In genomic region chr1:11501906-11502485, GRCh38 we compare ENCODE assay signal across 24 cellular contexts. TPM values are rescaled to one million over a fixed set of nuclear protein-coding genes. Genes with fewer than 3 reads are reported as not detected.
DNase-seq lines count a peak whose midpoint lies in the region; ATAC-seq and TF ChIP-seq lines count a peak whose summit lies in the region.
"Had no signal": no experiment of that assay in that cellular context is flagged by ENCODE, and none has a peak within 500 bp of the region (broad histone marks: within the 10 kb centered on the region; RNA-seq: fewer than 3 reads in every experiment).

No MANE protein-coding gene starts in this region.

- H3K4me3 ChIP-seq in OCI-LY7 (ENCODE audit: low read depth, low read length, poor library complexity, severe bottlenecking) = no peak overlapping the region
- H3K4me3 ChIP-seq: suprapubic skin had no signal

- H3K4me1 Mint-ChIP-seq in activated CD4-positive, alpha-beta T cell treated with anti-CD3 and anti-CD28 coated beads, Interleukin-2, amount 10 ng/mL, durations not matched to agents 7 days and 5 days = no peaks in the 10 kb centered on the region
- H3K4me1 Mint-ChIP-seq in T-cell = no peaks in the 10 kb centered on the region
- peaks cover 0 to 6% of the 10 kb centered on the region in 2 donors for H3K4me1 Mint-ChIP-seq in effector memory CD8-positive, alpha-beta T cell (ENCODE audit: low read depth in 2 of 2)
- H3K4me1 Mint-ChIP-seq in T-helper 17 cell = peaks cover 3% of the 10 kb centered on the region
- H3K4me1 Mint-ChIP-seq: activated naive CD4-positive, alpha-beta T cell treated with anti-CD3 and anti-CD28 coated beads, Interleukin-2, amount 50 U/mL, for 24 hours; mesothelial cell of epicardium had no signal

- POLR2A ChIA-PET in activated CD4-positive, alpha-beta T cell treated with anti-CD3 and anti-CD28 coated beads, Interleukin-2, amount 10 ng/mL, durations not matched to agents 7 days and 5 days (lab: Charles Lee) = interaction anchor here (0.6 kb wide), 1 partner anchor 135 kb away, joined by 6 read pairs; no protein-coding TSS in a partner anchor
- POLR2A ChIA-PET in T-cell (lab: Charles Lee) (no interaction called here), OCI-LY7 (lab: Charles Lee) (no interaction called here)

- peaks cover 5% of the 10 kb centered on the region for H3K36me3 Mint-ChIP-seq in activated CD4-positive, alpha-beta T cell treated with anti-CD3 and anti-CD28 coated beads, Interleukin-2, amount 10 ng/mL, durations not matched to agents 7 days and 5 days (ENCODE audit: low read depth)
- H3K36me3 Mint-ChIP-seq in T-cell (peaks cover 32% of the 10 kb centered on the region), T-helper 17 cell (ENCODE audit: low read depth) (peaks cover 9% of the 10 kb centered on the region)
- H3K36me3 Mint-ChIP-seq in effector memory CD8-positive, alpha-beta T cell (ENCODE audit: insufficient read depth) = peaks cover 3% of the 10 kb centered on the region

- peaks cover 22% of the 10 kb centered on the region; the same call in 1 of the 2 replicates for H3K9me3 ChIP-seq in OCI-LY7 (ENCODE audit: low read length)
- H3K9me3 ChIP-seq in T-helper 17 cell (ENCODE audit: control insufficient read depth, low read length, poor library complexity, severe bottlenecking) = no peaks in the 10 kb centered on the region

- H3K4me2 ChIP-seq in OCI-LY7 (ENCODE audit: low read length) = no peak overlapping the region

- H3K4me1 ChIP-seq in OCI-LY7 (ENCODE audit: insufficient read depth, low read length, poor library complexity, severe bottlenecking) = no peaks in the 10 kb centered on the region
- H3K4me1 ChIP-seq: Caco-2, suprapubic skin had no signal

- no peak overlapping the region for H2AFZ ChIP-seq in OCI-LY7 (ENCODE audit: low read length)

- no peak for TF ChIP-seq CTCF in OCI-LY7 (conservative IDR thresholded peaks at IDR 0.05; ENCODE audit: low read length)

- H3K27ac ChIP-seq in OCI-LY7 (ENCODE audit: low read depth, low read length, poor library complexity, severe bottlenecking) = no peak overlapping the region
- H3K27ac ChIP-seq: C4-2B, suprapubic skin had no signal

- H3K27ac Mint-ChIP-seq in activated CD4-positive, alpha-beta T cell treated with anti-CD3 and anti-CD28 coated beads, Interleukin-2, amount 10 ng/mL, durations not matched to agents 7 days and 5 days = peak overlapping the region; percentile 22
- no peak overlapping the region for H3K27ac Mint-ChIP-seq in T-cell
- H3K27ac Mint-ChIP-seq in effector memory CD8-positive, alpha-beta T cell = peak overlapping the region in 1 of 2 donors; percentile 22
- no peak overlapping the region for H3K27ac Mint-ChIP-seq in T-helper 17 cell
- H3K27ac Mint-ChIP-seq: activated naive CD4-positive, alpha-beta T cell treated with anti-CD3 and anti-CD28 coated beads, Interleukin-2, amount 50 U/mL, for 24 hours; dendritic cell treated with granulocyte-macrophage colony-stimulating factor and Interleukin-4, amounts not matched to agents 40 ng/mL and 50 ng/mL, for 4 days; mesothelial cell of epicardium had no signal

- H3K79me2 ChIP-seq in OCI-LY7 (ENCODE audit: insufficient read depth, low read depth, low read length) = no peaks in the 10 kb centered on the region

- no peaks in the 10 kb centered on the region for H3K36me3 ChIP-seq in OCI-LY7 (ENCODE audit: insufficient read depth, low read length)
- H3K36me3 ChIP-seq: suprapubic skin had no signal

- intact Hi-C loops in sciatic nerve (cut with DNase I) = no loop called here
- intact Hi-C loops in OCI-LY7 (cut with micrococcal nuclease; ENCODE audit: unreplicated experiment) = no loop called here

- CTCF ChIA-PET in activated CD4-positive, alpha-beta T cell treated with anti-CD3 and anti-CD28 coated beads, Interleukin-2, amount 10 ng/mL, durations not matched to agents 7 days and 5 days (lab: Charles Lee) = no interaction called here
- CTCF ChIA-PET in T-cell (lab: Charles Lee) = no interaction called here
- CTCF ChIA-PET in OCI-LY7 (lab: Charles Lee; ENCODE audit: unreplicated experiment) = no interaction called here

- peak overlapping the region; percentile 32 for H3K4me3 Mint-ChIP-seq in activated CD4-positive, alpha-beta T cell treated with anti-CD3 and anti-CD28 coated beads, Interleukin-2, amount 10 ng/mL, durations not matched to agents 7 days and 5 days
- peak overlapping the region in 2 of 3 donors; percentile 34 to 41 for H3K4me3 Mint-ChIP-seq in T-cell
- H3K4me3 Mint-ChIP-seq in effector memory CD8-positive, alpha-beta T cell = peak overlapping the region; percentile 61 to 77
- no peak overlapping the region for H3K4me3 Mint-ChIP-seq in T-helper 17 cell
- H3K4me3 Mint-ChIP-seq: activated naive CD4-positive, alpha-beta T cell treated with anti-CD3 and anti-CD28 coated beads, Interleukin-2, amount 50 U/mL, for 24 hours; dendritic cell treated with granulocyte-macrophage colony-stimulating factor and Interleukin-4, amounts not matched to agents 40 ng/mL and 50 ng/mL, for 4 days; mesothelial cell of epicardium had no signal

- BruUV-seq in OCI-LY7 (replicated peaks; lab: Mats Ljungman, UMichigan) = no TSS peak

- peaks cover 11% of the 10 kb centered on the region for H3K27me3 Mint-ChIP-seq in activated CD4-positive, alpha-beta T cell treated with anti-CD3 and anti-CD28 coated beads, Interleukin-2, amount 10 ng/mL, durations not matched to agents 7 days and 5 days
- H3K27me3 Mint-ChIP-seq in T-cell = peaks cover 9 to 30% of the 10 kb centered on the region in 2 donors
- peaks cover 34 to 61% of the 10 kb centered on the region in 2 donors for H3K27me3 Mint-ChIP-seq in effector memory CD8-positive, alpha-beta T cell
- H3K27me3 Mint-ChIP-seq in T-helper 17 cell = peaks cover 36% of the 10 kb centered on the region

- no peaks in the 10 kb centered on the region for H4K20me1 ChIP-seq in OCI-LY7 (ENCODE audit: insufficient read depth, low read length)

- ATAC-seq in T-cell (replicated peaks in 1 of 4) (no peak), sciatic nerve (no peak), HG02610 (IDR thresholded peaks at IDR 0.05; ENCODE audit: unreplicated experiment) (no peak), T-helper 17 cell (no peak)
- no peak for ATAC-seq in effector memory CD8-positive, alpha-beta T cell (replicated peaks)
- ATAC-seq: esophagus mucosa had no signal

- peaks cover 41% of the 10 kb centered on the region for H3K9me3 Mint-ChIP-seq in activated CD4-positive, alpha-beta T cell treated with anti-CD3 and anti-CD28 coated beads, Interleukin-2, amount 10 ng/mL, durations not matched to agents 7 days and 5 days
- H3K9me3 Mint-ChIP-seq in T-cell = peaks cover 10 to 31% (median 23%) of the 10 kb centered on the region in 3 donors
- H3K9me3 Mint-ChIP-seq in effector memory CD8-positive, alpha-beta T cell = peaks cover 13% of the 10 kb centered on the region in 2 donors

- no peaks in the 10 kb centered on the region for H3K9me2 ChIP-seq in OCI-LY7 (ENCODE audit: insufficient read depth, low read length)

- DNase-seq in activated CD4-positive, alpha-beta T cell treated with anti-CD3 and anti-CD28 coated beads, Interleukin-2, amount 10 ng/mL, durations not matched to agents 7 days and 5 days = no peak
- no peak for DNase-seq in activated CD4-positive, alpha-beta T cell treated with anti-CD3 and anti-CD28 coated beads, Interleukin-2, amount 50 U/mL, for 4 hours
- no peak for DNase-seq in T-cell
- DNase-seq in effector memory CD8-positive, alpha-beta T cell = no peak
- peak; percentile 51 for DNase-seq in sciatic nerve (ENCODE audit: low spot score)
- no peak for DNase-seq in OCI-LY7 (ENCODE audit: low spot score)
- no peak for DNase-seq in T-helper 17 cell
- DNase-seq: 8988T; activated CD4-positive, alpha-beta T cell treated with anti-CD3 and anti-CD28 coated beads for 4 hours; Caco-2; DMS53; glutamatergic neuron; NCI-H146; NCI-H345; NCI-H69 had no signal

RNA-seq across cellular contexts. Expression of gene DISP3, which starts 23.0 kb away (rescaled TPM):
- under 1 TPM; 0.92 TPM for total RNA-seq in activated CD4-positive, alpha-beta T cell treated with anti-CD3 and anti-CD28 coated beads, Interleukin-2, amount 10 ng/mL, durations not matched to agents 7 days and 5 days
- total RNA-seq in T-cell = 1 to 10 TPM in 2 of 5 donors, under 1 TPM in 3; 0.42 to 2.0 (median 0.95) TPM
- total RNA-seq in sciatic nerve = 0.18 TPM
- 0.13 and 1.7 TPM in 2 replicates for total RNA-seq in OCI-LY7 (2014; rRNA removed; shearing (Covaris generic))
- 0.37 and 0.97 TPM in 2 replicates for total RNA-seq in OCI-LY7 (2022)
- 1 to 10 TPM in 1 of 2 donors, under 1 TPM in 1; 0.70 to 1.1 TPM for total RNA-seq in T-helper 17 cell
- total RNA-seq: esophagus mucosa, fibroblast of villous mesenchyme, Right ventricle myocardium superior, suprapubic skin had no signal
